ENCODE assay signal across 10 cellular contexts in the genomic region with DNA sequence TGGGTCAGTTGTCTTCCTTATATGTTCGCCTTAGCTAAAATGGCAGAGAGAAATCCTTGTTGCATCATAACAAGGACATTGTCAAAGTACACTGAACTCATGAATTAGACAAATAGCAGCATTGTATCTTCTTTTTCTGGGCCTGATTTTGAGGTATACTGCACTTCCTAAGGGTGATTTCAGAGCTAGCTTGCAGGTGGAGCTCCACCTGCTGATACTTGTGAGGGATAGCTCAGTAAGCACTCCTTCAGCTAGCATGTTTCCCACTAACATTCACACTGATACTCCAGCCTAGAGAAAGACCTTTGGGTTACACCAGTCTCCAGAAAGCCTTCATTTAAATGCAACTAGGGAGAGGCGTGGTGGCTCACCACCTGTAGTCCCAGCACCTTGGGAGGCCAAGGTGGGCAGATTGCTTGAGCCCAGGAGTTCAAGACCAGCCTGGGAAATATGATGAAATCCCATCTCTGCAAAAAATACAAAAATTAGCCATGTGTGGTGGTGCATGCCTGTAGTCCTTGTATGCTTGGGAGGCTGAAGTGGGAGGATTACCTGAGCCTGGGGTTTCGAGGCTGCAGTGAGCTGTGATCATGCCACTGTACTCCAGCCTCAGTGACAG. TPM values are rescaled to one million over a fixed set of nuclear protein-coding genes. Genes with fewer than 3 reads are reported as not detected.
A peak's percentile ranks its signal among the peaks of the same experiment; 100 is the strongest.
DNase-seq lines count a peak whose midpoint lies in the region; ATAC-seq lines count a peak whose summit lies in the region.
"Had no signal": no experiment of that assay in that cellular context is flagged by ENCODE, and none has a peak within 500 bp of the region (broad histone marks: within the 10 kb centered on the region; RNA-seq: fewer than 3 reads in every experiment).

No MANE protein-coding gene starts in this region.

- no peak overlapping the region for H3K27ac Mint-ChIP-seq in effector memory CD8-positive, alpha-beta T cell

- H3K9me3 Mint-ChIP-seq in effector memory CD8-positive, alpha-beta T cell, result no peaks in the 10 kb centered on the region

- peaks cover 0 to 3% of the 10 kb centered on the region in 2 donors for H3K4me1 Mint-ChIP-seq in effector memory CD8-positive, alpha-beta T cell (ENCODE audit: low read depth in 2 of 2)

- peak; percentile 72 for ATAC-seq in GM19351 (IDR thresholded peaks at IDR 0.05; ENCODE audit: unreplicated experiment)
- no peak for ATAC-seq in effector memory CD8-positive, alpha-beta T cell (replicated peaks)

- H3K27ac ChIP-seq in SJCRH30, result no peak overlapping the region
- H3K27ac ChIP-seq: SJSA1 had no signal

- no peak overlapping the region for H3K4me3 ChIP-seq in SJCRH30
- H3K4me3 ChIP-seq: SJSA1 had no signal

- no peaks in the 10 kb centered on the region for H3K4me1 ChIP-seq in SJCRH30
- H3K4me1 ChIP-seq: SJSA1 had no signal

- H3K36me3 ChIP-seq in SJCRH30, result peaks cover 26% of the 10 kb centered on the region
- H3K36me3 ChIP-seq: SJSA1 had no signal

- no peak overlapping the region for H3K4me3 Mint-ChIP-seq in effector memory CD8-positive, alpha-beta T cell

- DNase-seq in COR-L47 (lab: John Stamatoyannopoulos, UW) (peak; percentile 41), RKO (ENCODE audit: low spot score) (peak; percentile 11), iPS-NIHi11 (ENCODE audit: low spot score) (peak; percentile 37), hippocampal formation (lab: John Stamatoyannopoulos, UW) (no peak), SJCRH30 (no peak), HuH-7 (ENCODE audit: low spot score) (no peak)
- DNase-seq in effector memory CD8-positive, alpha-beta T cell, result no peak
- DNase-seq: retina had no signal

- no peaks in the 10 kb centered on the region for H3K27me3 ChIP-seq in SJCRH30
- H3K27me3 ChIP-seq: SJSA1 had no signal

- H3K36me3 Mint-ChIP-seq in effector memory CD8-positive, alpha-beta T cell (ENCODE audit: insufficient read depth), result peaks cover 9% of the 10 kb centered on the region

- H3K27me3 Mint-ChIP-seq in effector memory CD8-positive, alpha-beta T cell, result peaks cover 0 to 13% of the 10 kb centered on the region in 2 donors

- H3K9me3 ChIP-seq in SJCRH30 (replicated peaks), result no peaks in the 10 kb centered on the region; the same call in 1 of the 2 replicates
- H3K9me3 ChIP-seq: SJSA1 had no signal

RNA-seq across cellular contexts. Expression of gene JAM3, which starts 29.8 kb away (rescaled TPM):
- total RNA-seq in SJCRH30 (2014; rRNA removed; shearing (Covaris generic)), result 152 and 155 TPM in 2 replicates

Comparison
In these comparisons a context has a peak if more than half of its experiments do, and no peak if none do; other contexts are left out.
1. DNase-seq: peak in COR-L47 (single experiment), RKO (single experiment) and iPS-NIHi11 (single experiment); none in hippocampal formation (0 of 2), SJCRH30 (0 of 2), HuH-7 (single experiment) and effector memory CD8-positive, alpha-beta T cell (0 of 3).